8 cellular contexts compared by ENCODE assay signal in the genomic region with DNA sequence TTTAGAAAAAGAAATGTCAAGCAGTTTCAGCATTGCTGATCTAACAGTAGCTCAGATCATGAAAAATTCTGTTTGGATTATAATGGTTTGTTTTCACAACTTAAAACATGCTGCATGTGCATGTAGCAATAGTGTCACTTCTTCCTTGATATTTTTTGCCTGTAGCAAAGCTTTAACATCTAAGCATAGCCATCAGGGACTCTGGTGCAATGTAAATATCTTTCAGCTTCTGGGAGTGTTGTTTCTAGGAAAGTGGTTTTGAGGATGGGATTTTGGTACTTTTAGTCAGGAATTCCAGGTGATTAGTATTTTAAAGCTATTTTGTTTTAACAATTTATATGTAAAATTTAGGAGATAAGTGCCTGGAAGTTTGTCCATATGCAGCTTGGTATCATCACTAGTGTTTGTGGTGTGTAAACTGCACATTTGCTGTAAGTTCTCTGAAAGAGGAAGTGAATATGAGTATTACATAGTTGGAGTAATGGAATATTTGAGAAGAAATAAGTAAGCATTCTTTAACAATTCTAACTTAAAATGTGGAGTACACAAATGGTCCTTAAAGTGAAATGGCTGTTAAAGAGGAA. TPM values are rescaled to one million over a fixed set of nuclear protein-coding genes. Genes with fewer than 3 reads are reported as not detected.
DNase-seq lines count a peak whose midpoint lies in the region; ATAC-seq and TF ChIP-seq lines count a peak whose summit lies in the region.

No MANE protein-coding gene starts in this region.

- no peaks in the 10 kb centered on the region for H3K27me3 ChIP-seq in gastroesophageal sphincter

- no peak overlapping the region for H3K27ac Mint-ChIP-seq in T-helper 1 cell treated with Interleukin-12 subunit alpha and Interleukin-12 subunit beta and Interleukin-4 antibody, amounts not matched to agents 30 μg/mL and 1 μg/mL, for 36 hours
- H3K27ac Mint-ChIP-seq in T-helper 17 cell, result peak overlapping the region; percentile 96
- H3K27ac Mint-ChIP-seq in stimulated activated naive B cell treated with anti-CD40 and anti-IgM and Interleukin-4, amounts not matched to agents 10 μg/mL and 1 μg/mL and 100 μg/mL, for 72 hours, result no peak overlapping the region

- H3K27me3 Mint-ChIP-seq in T-helper 1 cell treated with Interleukin-12 subunit alpha and Interleukin-12 subunit beta and Interleukin-4 antibody, amounts not matched to agents 30 μg/mL and 1 μg/mL, for 36 hours (ENCODE audit: low read depth), result no peaks in the 10 kb centered on the region
- H3K27me3 Mint-ChIP-seq in T-helper 17 cell, result no peaks in the 10 kb centered on the region
- no peaks in the 10 kb centered on the region for H3K27me3 Mint-ChIP-seq in stimulated activated naive B cell treated with anti-CD40 and anti-IgM and Interleukin-4, amounts not matched to agents 10 μg/mL and 1 μg/mL and 100 μg/mL, for 72 hours

- no peaks in the 10 kb centered on the region for H3K9me3 ChIP-seq in T-helper 17 cell (ENCODE audit: control insufficient read depth, low read length, poor library complexity, severe bottlenecking)
- no peaks in the 10 kb centered on the region for H3K9me3 ChIP-seq in gastroesophageal sphincter

- H3K36me3 Mint-ChIP-seq in T-helper 1 cell treated with Interleukin-12 subunit alpha and Interleukin-12 subunit beta and Interleukin-4 antibody, amounts not matched to agents 30 μg/mL and 1 μg/mL, for 36 hours (ENCODE audit: low read depth), result peaks cover 28% of the 10 kb centered on the region
- H3K36me3 Mint-ChIP-seq in T-helper 17 cell (ENCODE audit: low read depth), result peaks cover 9% of the 10 kb centered on the region
- H3K36me3 Mint-ChIP-seq in stimulated activated naive B cell treated with anti-CD40 and anti-IgM and Interleukin-4, amounts not matched to agents 10 μg/mL and 1 μg/mL and 100 μg/mL, for 72 hours, result peaks cover 21 to 27% of the 10 kb centered on the region in 2 donors

- H3K4me1 ChIP-seq in gastroesophageal sphincter, result peaks cover 0 to 74% (median 19%) of the 10 kb centered on the region in 3 donors

- no peak for TF ChIP-seq EP300 in gastroesophageal sphincter (IDR thresholded peaks at IDR 0.05)

- no peaks in the 10 kb centered on the region for H3K36me3 ChIP-seq in gastroesophageal sphincter

- no peak for TF ChIP-seq CTCF in gastroesophageal sphincter (IDR thresholded peaks at IDR 0.05)

- ATAC-seq in T-helper 17 cell (no peak), gastroesophageal sphincter (no peak), GM19351 (IDR thresholded peaks at IDR 0.05; ENCODE audit: unreplicated experiment) (no peak), GM18858 (IDR thresholded peaks at IDR 0.05; ENCODE audit: unreplicated experiment) (no peak), HG03469 (IDR thresholded peaks at IDR 0.05; ENCODE audit: unreplicated experiment) (no peak)
- ATAC-seq in stimulated activated naive B cell treated with anti-CD40 and anti-IgM and Interleukin-4, amounts not matched to agents 10 μg/mL and 1 μg/mL and 100 μg/mL, for 72 hours (replicated peaks), result no peak

- DNase-seq in T-helper 1 cell (no peak), T-helper 17 cell (no peak)
- DNase-seq in stimulated activated naive B cell treated with anti-CD40 and anti-IgM and Interleukin-4, amounts not matched to agents 10 μg/mL and 1 μg/mL and 100 μg/mL, for 72 hours, result no peak

- peak overlapping the region; percentile 92 to 99 (median 98) for H3K27ac ChIP-seq in gastroesophageal sphincter

- peaks cover 43% of the 10 kb centered on the region for H3K4me1 Mint-ChIP-seq in T-helper 1 cell treated with Interleukin-12 subunit alpha and Interleukin-12 subunit beta and Interleukin-4 antibody, amounts not matched to agents 30 μg/mL and 1 μg/mL, for 36 hours (ENCODE audit: low read depth)
- peaks cover 43% of the 10 kb centered on the region for H3K4me1 Mint-ChIP-seq in T-helper 17 cell
- H3K4me1 Mint-ChIP-seq in stimulated activated naive B cell treated with anti-CD40 and anti-IgM and Interleukin-4, amounts not matched to agents 10 μg/mL and 1 μg/mL and 100 μg/mL, for 72 hours, result peaks cover 28 to 54% of the 10 kb centered on the region in 2 donors

- peak overlapping the region; percentile 97 for H3K4me3 Mint-ChIP-seq in T-helper 1 cell treated with Interleukin-12 subunit alpha and Interleukin-12 subunit beta and Interleukin-4 antibody, amounts not matched to agents 30 μg/mL and 1 μg/mL, for 36 hours
- peak overlapping the region; percentile 97 for H3K4me3 Mint-ChIP-seq in T-helper 17 cell
- H3K4me3 Mint-ChIP-seq in stimulated activated naive B cell treated with anti-CD40 and anti-IgM and Interleukin-4, amounts not matched to agents 10 μg/mL and 1 μg/mL and 100 μg/mL, for 72 hours, result peak overlapping the region; percentile 98 to 99

- peak overlapping the region; percentile 95 to 97 for H3K4me3 ChIP-seq in gastroesophageal sphincter

- TF ChIP-seq POLR2A in gastroesophageal sphincter (IDR thresholded peaks at IDR 0.05), result no peak

- H3K9me3 Mint-ChIP-seq in T-helper 1 cell treated with Interleukin-12 subunit alpha and Interleukin-12 subunit beta and Interleukin-4 antibody, amounts not matched to agents 30 μg/mL and 1 μg/mL, for 36 hours, result no peaks in the 10 kb centered on the region
- H3K9me3 Mint-ChIP-seq in stimulated activated naive B cell treated with anti-CD40 and anti-IgM and Interleukin-4, amounts not matched to agents 10 μg/mL and 1 μg/mL and 100 μg/mL, for 72 hours, result no peaks in the 10 kb centered on the region

RNA-seq across cellular contexts. Expression of a gene that starts 1.9 kb away (rescaled TPM):
- total RNA-seq in T-helper 17 cell (10 to 100 TPM; 19.6 to 20.6 TPM), gastroesophageal sphincter (10 to 100 TPM; 18.7 to 40.8 (median 25.9) TPM)
